In the genomic region with DNA sequence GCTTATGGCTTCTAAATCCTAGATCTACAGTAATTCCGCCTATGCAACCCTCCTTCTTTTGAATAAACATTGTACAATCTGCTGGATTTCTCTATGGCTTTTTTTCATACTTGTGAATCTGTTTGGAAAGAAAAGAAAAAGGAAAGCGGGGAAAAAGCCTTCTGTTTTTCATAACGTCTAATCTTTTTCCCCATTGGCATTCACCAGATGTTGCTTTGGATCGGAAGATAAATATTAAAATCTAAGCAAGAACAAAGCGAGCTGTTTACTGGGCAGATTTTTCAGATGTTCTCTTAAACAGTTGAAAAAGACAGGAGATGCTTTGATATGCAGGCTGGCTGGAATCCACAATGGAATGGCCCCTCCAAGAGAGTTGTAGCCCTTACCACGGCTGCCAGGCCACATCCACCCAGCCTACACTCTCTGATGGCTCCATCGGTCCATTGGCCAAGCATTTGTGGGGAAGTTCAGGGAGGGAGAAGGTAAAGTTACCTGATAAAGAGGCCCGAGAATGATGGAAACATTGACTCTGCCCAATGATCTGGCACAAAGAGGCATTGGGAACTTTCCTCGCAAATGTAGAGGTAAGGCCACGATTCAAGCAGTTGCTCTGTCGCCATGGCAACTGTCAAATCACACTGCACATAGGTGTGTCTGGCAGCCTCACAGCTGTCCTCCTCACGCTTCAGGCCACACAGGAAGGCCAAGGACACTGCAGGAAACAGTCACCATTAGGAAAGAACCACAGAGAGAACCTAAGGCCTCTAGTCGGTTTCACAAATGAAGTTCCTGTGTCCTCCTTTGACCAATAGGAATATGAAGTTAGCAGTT, we compare ENCODE assay signal across 18 cellular contexts.
A peak's percentile ranks its signal among the peaks of the same experiment; 100 is the strongest.
DNase-seq lines count a peak whose midpoint lies in the region; ATAC-seq, FAIRE-seq and TF ChIP-seq lines count a peak whose summit lies in the region.
"Had no signal": no experiment of that assay in that cellular context is flagged by ENCODE, and none has a peak within 500 bp of the region (broad histone marks: within the 10 kb centered on the region; RNA-seq: fewer than 3 reads in every experiment).

No MANE protein-coding gene starts in this region.

- no peaks in the 10 kb centered on the region for H3K4me1 ChIP-seq in psoas muscle
- no peaks in the 10 kb centered on the region for H3K4me1 ChIP-seq in smooth muscle cell (ENCODE audit: low read depth)

- peak; percentile 62 for FAIRE-seq in GM12892 (lab: Jason Lieb, UNC)
- FAIRE-seq: D721Med had no signal

- 54 to 64% (median 56%) methylated on average over 13 of the region's 13 CpGs for WGBS in psoas muscle, 3 donors
- 67% methylated on average over 13 of the region's 13 CpGs for WGBS in smooth muscle cell (ENCODE audit: low lambda C conversion rate)

- no peak overlapping the region for H3K9ac ChIP-seq in SK-N-MC (ENCODE audit: insufficient read length)
- H3K9ac ChIP-seq in smooth muscle cell (ENCODE audit: low read depth), result no peak overlapping the region

- DNase-seq in GM12892 (ENCODE audit: insufficient read length), result no peak
- DNase-seq in SK-N-MC (ENCODE audit: low read depth, low spot score), result no peak
- no peak for DNase-seq in memory B cell (ENCODE audit: low spot score in 2 of 2)
- no peak for DNase-seq in psoas muscle
- DNase-seq in smooth muscle cell (lab: John Stamatoyannopoulos, UW; ENCODE audit: unreplicated experiment), result no peak
- no peak for DNase-seq in effector CD4-positive, alpha-beta T cell
- DNase-seq: activated T-cell treated with anti-CD3 and anti-CD28 coated beads, Interleukin-2, amount 50 U/mL, for 1 hour; brain microvascular endothelial cell; GOT3; naive thymus-derived CD4-positive, alpha-beta T cell; NCI-H1105; NCI-H446; PC-9 had no signal

- no peaks in the 10 kb centered on the region for H4K20me1 ChIP-seq in smooth muscle cell (ENCODE audit: low read depth)

- H3K27ac Mint-ChIP-seq in memory B cell, result peak overlapping the region; percentile 8
- H3K27ac Mint-ChIP-seq: activated naive CD8-positive, alpha-beta T cell; naive thymus-derived CD4-positive, alpha-beta T cell; progenitor cell of endocrine pancreas had no signal

- H3K27me3 Mint-ChIP-seq in memory B cell, result peaks cover 7% of the 10 kb centered on the region
- H3K27me3 Mint-ChIP-seq: progenitor cell of endocrine pancreas had no signal

- peaks cover 2% of the 10 kb centered on the region for H3K9me3 Mint-ChIP-seq in memory B cell

- H3K9me3 ChIP-seq in SK-N-MC (ENCODE audit: low read depth, low read length) (no peaks in the 10 kb centered on the region), psoas muscle (no peaks in the 10 kb centered on the region), smooth muscle cell (replicated peaks; ENCODE audit: low read depth) (no peaks in the 10 kb centered on the region)

- H3K27me3 ChIP-seq in psoas muscle (ENCODE audit: insufficient read depth in 3 of 3, low read length in 2 of 3), result no peaks in the 10 kb centered on the region
- no peaks in the 10 kb centered on the region for H3K27me3 ChIP-seq in smooth muscle cell (ENCODE audit: low read depth)
- H3K27me3 ChIP-seq: brain microvascular endothelial cell, hepatocyte had no signal

- H3K36me3 ChIP-seq in SK-N-MC (ENCODE audit: insufficient read depth, low read length) (peaks cover 12% of the 10 kb centered on the region; the same call in 1 of the 2 replicates), psoas muscle (ENCODE audit: insufficient read depth in 1 of 2, low read depth in 1 of 2) (no peaks in the 10 kb centered on the region), smooth muscle cell (ENCODE audit: low read depth) (no peaks in the 10 kb centered on the region)
- H3K36me3 ChIP-seq: brain microvascular endothelial cell had no signal

- no peaks in the 10 kb centered on the region for H3F3A ChIP-seq in smooth muscle cell (ENCODE audit: low read depth)

- no peak overlapping the region for H3K4me2 ChIP-seq in smooth muscle cell
- H3K4me2 ChIP-seq: hepatocyte, PC-9 had no signal

- peaks cover 11% of the 10 kb centered on the region for H3K4me1 Mint-ChIP-seq in memory B cell
- H3K4me1 Mint-ChIP-seq: naive thymus-derived CD4-positive, alpha-beta T cell had no signal

- TF ChIP-seq CTCF in psoas muscle (IDR thresholded peaks at IDR 0.05) (no peak), smooth muscle cell (IDR thresholded peaks at IDR 0.05; ENCODE audit: borderline replicate concordance, insufficient read depth, poor library complexity, severe bottlenecking) (no peak)

- ATAC-seq in HG03066 (IDR thresholded peaks at IDR 0.05; ENCODE audit: low read depth, unreplicated experiment) (peak; percentile 51), memory B cell (ENCODE audit: low read depth) (no peak), psoas muscle (no peak)
- ATAC-seq: naive thymus-derived CD4-positive, alpha-beta T cell had no signal

- H3K4me3 ChIP-seq in SK-N-MC (no peak overlapping the region), psoas muscle (no peak overlapping the region), smooth muscle cell (no peak overlapping the region)
- H3K4me3 ChIP-seq: hepatocyte, PC-9 had no signal

- no peak for TF ChIP-seq POLR2A in GM12892 (IDR thresholded peaks at IDR 0.05; ENCODE audit: low read depth, low read length)

- H3K4me3 Mint-ChIP-seq in memory B cell, result no peak overlapping the region
- H3K4me3 Mint-ChIP-seq: activated naive CD8-positive, alpha-beta T cell; naive thymus-derived CD4-positive, alpha-beta T cell had no signal

- intact Hi-C loops in psoas muscle (cut with DNase I), result loop anchor here in 1 of 2 donors (5.0 kb wide), 1 partner anchor 165 kb away; no protein-coding TSS in a partner anchor

- H3K27ac ChIP-seq in SK-N-MC (peak overlapping the region; percentile 88), psoas muscle (no peak overlapping the region), smooth muscle cell (ENCODE audit: low read depth) (no peak overlapping the region)
- H3K27ac ChIP-seq: brain microvascular endothelial cell, hepatocyte, PC-9 had no signal

- no peaks in the 10 kb centered on the region for H3K36me3 Mint-ChIP-seq in memory B cell
- H3K36me3 Mint-ChIP-seq: activated naive CD8-positive, alpha-beta T cell; naive thymus-derived CD4-positive, alpha-beta T cell had no signal

- H3K79me2 ChIP-seq in smooth muscle cell (ENCODE audit: low read depth), result no peaks in the 10 kb centered on the region
- H3K79me2 ChIP-seq: hepatocyte had no signal

- H2AFZ ChIP-seq in smooth muscle cell (ENCODE audit: low read depth), result no peak overlapping the region
- H2AFZ ChIP-seq: hepatocyte, PC-9 had no signal
